1 cellular context compared by ENCODE assay signal in the genomic region with DNA sequence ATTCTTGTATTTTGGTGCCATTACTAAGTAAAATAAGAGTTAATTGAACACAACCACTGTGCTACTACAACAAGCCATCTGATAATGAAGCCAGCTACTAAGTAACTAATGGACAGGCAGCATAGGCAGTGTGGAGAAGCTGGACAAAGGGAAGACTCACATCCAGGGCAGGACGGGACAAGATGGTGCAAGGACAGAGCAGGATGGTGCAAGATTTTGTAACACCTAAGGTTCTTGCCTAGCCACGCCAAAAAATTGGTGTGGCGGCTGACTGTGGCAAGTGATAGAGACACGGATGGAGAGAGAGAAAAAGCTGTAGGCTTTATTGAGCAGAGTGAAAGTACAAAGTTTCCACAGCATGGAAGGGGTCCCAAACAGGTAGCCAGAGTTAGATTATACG.
TF ChIP-seq lines count a peak whose summit lies in the region.

No MANE protein-coding gene starts in this region.

TF ChIP-seq in K562, 482 proteins besides CTCF, POLR2A, EP300 and RAD21 (continued from another document):
- TF ChIP-seq, protein P1, sequence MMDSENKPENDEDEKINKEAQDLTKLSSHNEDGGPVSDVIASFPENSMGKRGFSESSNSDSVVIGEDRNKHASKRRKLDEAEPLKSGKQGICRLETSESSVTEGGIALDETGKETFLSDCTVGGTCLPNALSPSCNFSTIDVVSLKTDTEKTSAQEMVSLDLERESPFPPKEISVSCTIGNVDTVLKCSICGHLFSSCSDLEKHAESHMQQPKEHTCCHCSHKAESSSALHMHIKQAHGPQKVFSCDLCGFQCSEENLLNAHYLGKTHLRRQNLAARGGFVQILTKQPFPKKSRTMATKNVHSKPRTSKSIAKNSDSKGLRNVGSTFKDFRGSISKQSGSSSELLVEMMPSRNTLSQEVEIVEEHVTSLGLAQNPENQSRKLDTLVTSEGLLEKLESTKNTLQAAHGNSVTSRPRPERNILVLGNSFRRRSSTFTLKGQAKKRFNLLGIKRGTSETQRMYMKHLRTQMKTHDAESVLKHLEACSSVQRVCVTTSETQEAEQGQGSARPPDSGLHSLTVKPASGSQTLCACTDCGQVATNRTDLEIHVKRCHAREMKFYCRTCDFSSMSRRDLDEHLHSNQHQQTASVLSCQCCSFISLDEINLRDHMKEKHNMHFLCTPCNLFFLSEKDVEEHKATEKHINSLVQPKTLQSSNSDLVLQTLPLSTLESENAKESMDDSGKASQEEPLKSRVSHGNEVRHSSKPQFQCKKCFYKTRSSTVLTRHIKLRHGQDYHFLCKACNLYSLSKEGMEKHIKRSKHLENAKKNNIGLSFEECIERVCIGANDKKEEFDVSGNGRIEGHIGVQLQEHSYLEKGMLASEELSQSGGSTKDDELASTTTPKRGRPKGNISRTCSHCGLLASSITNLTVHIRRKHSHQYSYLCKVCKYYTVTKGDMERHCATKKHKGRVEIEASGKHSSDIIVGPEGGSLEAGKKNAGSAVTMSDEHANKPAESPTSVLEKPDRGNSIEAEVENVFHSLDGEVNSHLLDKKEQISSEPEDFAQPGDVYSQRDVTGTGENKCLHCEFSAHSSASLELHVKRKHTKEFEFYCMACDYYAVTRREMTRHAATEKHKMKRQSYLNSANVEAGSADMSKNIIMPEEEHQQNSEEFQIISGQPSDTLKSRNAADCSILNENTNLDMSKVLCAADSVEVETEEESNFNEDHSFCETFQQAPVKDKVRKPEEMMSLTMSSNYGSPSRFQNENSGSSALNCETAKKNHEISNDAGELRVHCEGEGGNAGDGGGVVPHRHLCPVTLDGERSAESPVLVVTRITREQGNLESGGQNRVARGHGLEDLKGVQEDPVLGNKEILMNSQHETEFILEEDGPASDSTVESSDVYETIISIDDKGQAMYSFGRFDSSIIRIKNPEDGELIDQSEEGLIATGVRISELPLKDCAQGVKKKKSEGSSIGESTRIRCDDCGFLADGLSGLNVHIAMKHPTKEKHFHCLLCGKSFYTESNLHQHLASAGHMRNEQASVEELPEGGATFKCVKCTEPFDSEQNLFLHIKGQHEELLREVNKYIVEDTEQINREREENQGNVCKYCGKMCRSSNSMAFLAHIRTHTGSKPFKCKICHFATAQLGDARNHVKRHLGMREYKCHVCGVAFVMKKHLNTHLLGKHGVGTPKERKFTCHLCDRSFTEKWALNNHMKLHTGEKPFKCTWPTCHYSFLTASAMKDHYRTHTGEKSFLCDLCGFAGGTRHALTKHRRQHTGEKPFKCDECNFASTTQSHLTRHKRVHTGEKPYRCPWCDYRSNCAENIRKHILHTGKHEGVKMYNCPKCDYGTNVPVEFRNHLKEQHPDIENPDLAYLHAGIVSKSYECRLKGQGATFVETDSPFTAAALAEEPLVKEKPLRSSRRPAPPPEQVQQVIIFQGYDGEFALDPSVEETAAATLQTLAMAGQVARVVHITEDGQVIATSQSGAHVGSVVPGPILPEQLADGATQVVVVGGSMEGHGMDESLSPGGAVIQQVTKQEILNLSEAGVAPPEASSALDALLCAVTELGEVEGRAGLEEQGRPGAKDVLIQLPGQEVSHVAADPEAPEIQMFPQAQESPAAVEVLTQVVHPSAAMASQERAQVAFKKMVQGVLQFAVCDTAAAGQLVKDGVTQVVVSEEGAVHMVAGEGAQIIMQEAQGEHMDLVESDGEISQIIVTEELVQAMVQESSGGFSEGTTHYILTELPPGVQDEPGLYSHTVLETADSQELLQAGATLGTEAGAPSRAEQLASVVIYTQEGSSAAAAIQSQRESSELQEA (IDR thresholded peaks at IDR 0.05; ENCODE audit: low read depth), result no peak
